Comparison of ENCODE assay signal across 15 cellular contexts in the genomic region with DNA sequence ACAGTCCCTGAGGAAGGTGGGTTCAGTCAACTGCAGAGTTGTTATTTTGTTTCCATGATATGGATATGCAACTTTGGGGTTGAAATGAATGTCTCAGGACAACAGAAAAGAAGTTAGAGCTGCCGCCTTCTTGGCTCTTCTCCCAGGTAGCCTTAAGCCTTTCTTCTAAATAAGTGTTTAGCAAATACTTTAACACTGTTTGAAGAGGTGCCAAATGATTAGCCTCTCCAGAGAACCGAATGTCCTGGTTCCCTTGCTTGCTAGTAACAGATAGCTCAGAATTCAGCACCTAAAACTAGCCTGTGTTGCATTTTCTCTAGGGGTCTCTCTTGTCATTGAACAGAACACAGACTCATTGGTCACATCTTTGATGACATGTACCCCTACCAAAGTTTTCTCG.
A peak's percentile ranks its signal among the peaks of the same experiment; 100 is the strongest.
DNase-seq lines count a peak whose midpoint lies in the region; ATAC-seq and TF ChIP-seq lines count a peak whose summit lies in the region.
"Had no signal": no experiment of that assay in that cellular context is flagged by ENCODE, and none has a peak within 500 bp of the region (broad histone marks: within the 10 kb centered on the region; RNA-seq: fewer than 3 reads in every experiment).

No MANE protein-coding gene starts in this region.

- H3K4me3 Mint-ChIP-seq in nephron progenitor cell (no peak overlapping the region), endodermal cell (no peak overlapping the region)

- peaks cover 0 to 9% of the 10 kb centered on the region in 2 donors for H3K9me3 ChIP-seq in right atrium auricular region
- H3K9me3 ChIP-seq in lung (ENCODE audit: control insufficient read depth in 2 of 2, insufficient read depth in 1 of 2, low read length in 1 of 2): peaks cover 0 to 3% of the 10 kb centered on the region in 2 donors
- peaks cover 6% of the 10 kb centered on the region for H3K9me3 ChIP-seq in endodermal cell (ENCODE audit: control insufficient read depth, low read length)

- H3K27me3 Mint-ChIP-seq in nephron progenitor cell (ENCODE audit: low read depth, poor library complexity) (no peaks in the 10 kb centered on the region), endodermal cell (ENCODE audit: insufficient read depth) (no peaks in the 10 kb centered on the region)

- H3K4me1 Mint-ChIP-seq in nephron progenitor cell: no peaks in the 10 kb centered on the region
- peaks cover 12% of the 10 kb centered on the region for H3K4me1 Mint-ChIP-seq in endodermal cell

- H3K27me3 ChIP-seq in right atrium auricular region (no peaks in the 10 kb centered on the region), lung (ENCODE audit: control insufficient read depth, insufficient read depth) (no peaks in the 10 kb centered on the region), endodermal cell (ENCODE audit: control insufficient read depth, insufficient read depth, low read length, poor library complexity, severe bottlenecking) (no peaks in the 10 kb centered on the region)

- intact Hi-C loops in Right ventricle myocardium inferior (cut with DNase I): loop anchor here (10.0 kb wide), 1 partner anchor 127 kb away; a partner anchor contains a TSS

- H3K36me3 ChIP-seq in right atrium auricular region (no peaks in the 10 kb centered on the region), lung (ENCODE audit: control insufficient read depth in 2 of 2, insufficient read depth in 2 of 2, low read length in 2 of 2) (no peaks in the 10 kb centered on the region), endodermal cell (ENCODE audit: control insufficient read depth, insufficient read depth, low read length) (no peaks in the 10 kb centered on the region)

- H3K4me1 ChIP-seq in right atrium auricular region (peaks cover 0 to 24% of the 10 kb centered on the region in 2 donors), lung (ENCODE audit: control insufficient read depth in 2 of 2, insufficient read depth in 2 of 2, low read length in 2 of 2) (peaks cover 1 to 11% of the 10 kb centered on the region in 2 donors), endodermal cell (ENCODE audit: control insufficient read depth, insufficient read depth, low read length) (peaks cover 2% of the 10 kb centered on the region)
- H3K4me1 ChIP-seq: foreskin keratinocyte had no signal

- peaks cover 8% of the 10 kb centered on the region for H3K36me3 Mint-ChIP-seq in nephron progenitor cell (ENCODE audit: low read depth)
- no peaks in the 10 kb centered on the region for H3K36me3 Mint-ChIP-seq in endodermal cell (ENCODE audit: low read depth)

- H3K27ac ChIP-seq in right atrium auricular region: no peak overlapping the region
- no peak overlapping the region for H3K27ac ChIP-seq in lung (ENCODE audit: low read depth in 1 of 2, low read length in 1 of 2)
- no peak overlapping the region for H3K27ac ChIP-seq in endodermal cell (ENCODE audit: low read depth, low read length)
- H3K27ac ChIP-seq: foreskin keratinocyte had no signal

- WGBS in lung, 2 donors: 51 to 64% methylated on average over 3 of the region's 3 CpGs
- WGBS in endodermal cell (ENCODE audit: insufficient coverage in 1 of 2, insufficient read length in 1 of 2), 2 experiments: 81 to 83% methylated on average over 2 to 3 of the region's 3 CpGs

- H3K9me3 Mint-ChIP-seq in nephron progenitor cell (peaks cover 13% of the 10 kb centered on the region), endodermal cell (peaks cover 9% of the 10 kb centered on the region)

- H3K4me3 ChIP-seq in right atrium auricular region (no peak overlapping the region), lung (no peak overlapping the region), endodermal cell (ENCODE audit: low read length) (no peak overlapping the region)
- H3K4me3 ChIP-seq: GM12878 had no signal

- DNase-seq in Right ventricle myocardium inferior (ENCODE audit: missing footprints) (no peak), right atrium auricular region (ENCODE audit: low spot score) (no peak), fibroblast of gingiva (ENCODE audit: low read depth) (peak; percentile 75), lung (ENCODE audit: low spot score) (peak; percentile 35), nephron progenitor cell (no peak), NCI-H1436 (lab: John Stamatoyannopoulos, UW) (no peak), endodermal cell (no peak)
- DNase-seq: ACHN; activated gamma-delta T cell treated with Interleukin-2 at 50 U/mL for 16 hours; effector CD4-positive, alpha-beta T cell; foreskin keratinocyte; NCI-H1048; SHP77 had no signal

- H3K9ac ChIP-seq in endodermal cell (ENCODE audit: extremely low read depth, low read length, poor library complexity, severe bottlenecking): no peak overlapping the region

- H3K27ac Mint-ChIP-seq in nephron progenitor cell (no peak overlapping the region), endodermal cell (no peak overlapping the region)

- TF ChIP-seq CTCF in right atrium auricular region (IDR thresholded peaks at IDR 0.05): no peak
- TF ChIP-seq CTCF in lung (IDR thresholded peaks at IDR 0.05; ENCODE audit: control extremely low read depth, extremely low read depth): no peak
- TF ChIP-seq CTCF in nephron progenitor cell (IDR thresholded peaks at IDR 0.05): no peak
- no peak for TF ChIP-seq CTCF in endodermal cell (conservative IDR thresholded peaks at IDR 0.05)

- ATAC-seq in Right ventricle myocardium inferior (peak; percentile 55), lung (ENCODE audit: insufficient read depth, low FRiP score) (peak; percentile 32), GM18909 (IDR thresholded peaks at IDR 0.05; ENCODE audit: poor library complexity, unreplicated experiment) (no peak)
- ATAC-seq: foreskin keratinocyte, GM12878 had no signal

Comparison
In these comparisons a context has a peak if more than half of its experiments do, and no peak if none do; other contexts are left out.
1. DNase-seq: peak in fibroblast of gingiva (single experiment) and lung (single experiment); none in Right ventricle myocardium inferior (single experiment), right atrium auricular region (single experiment), nephron progenitor cell (single experiment), NCI-H1436 (single experiment) and endodermal cell (single experiment).